16 cellular contexts compared by ENCODE assay signal in genomic region chr1:58352476-58353092, GRCh38.
A peak's percentile ranks its signal among the peaks of the same experiment; 100 is the strongest.
DNase-seq lines count a peak whose midpoint lies in the region; ATAC-seq, FAIRE-seq and TF ChIP-seq lines count a peak whose summit lies in the region.
"Had no signal": no experiment of that assay in that cellular context is flagged by ENCODE, and none has a peak within 500 bp of the region (broad histone marks: within the 10 kb centered on the region; RNA-seq: fewer than 3 reads in every experiment).

No MANE protein-coding gene starts in this region.

- H3K9me3 ChIP-seq in astrocyte (ENCODE audit: insufficient read depth, low read depth, low read length) (no peaks in the 10 kb centered on the region), pancreas (no peaks in the 10 kb centered on the region), uterus (no peaks in the 10 kb centered on the region)
- H3K9me3 ChIP-seq: A549, BLaER1 had no signal

- no peak overlapping the region for H3K27ac Mint-ChIP-seq in HFFc6
- no peak overlapping the region for H3K27ac Mint-ChIP-seq in astrocyte (ENCODE audit: unreplicated experiment)
- H3K27ac Mint-ChIP-seq: CD4-positive, CD25-positive, alpha-beta regulatory T cell had no signal

- H3K27me3 ChIP-seq in astrocyte (ENCODE audit: insufficient read depth, low read length) (peaks cover 3% of the 10 kb centered on the region), pancreas (no peaks in the 10 kb centered on the region), uterus (no peaks in the 10 kb centered on the region)
- H3K27me3 ChIP-seq: BLaER1 had no signal

- H3K79me2 ChIP-seq in astrocyte (ENCODE audit: insufficient read depth, low read length) = no peaks in the 10 kb centered on the region

- no peaks in the 10 kb centered on the region for H4K20me1 ChIP-seq in astrocyte (ENCODE audit: insufficient read depth, low read length)
- H4K20me1 ChIP-seq: BLaER1 had no signal

- H3K27ac ChIP-seq in astrocyte (ENCODE audit: low read depth, low read length) = no peak overlapping the region
- peak overlapping the region in 1 of 4 donors; percentile 50 for H3K27ac ChIP-seq in pancreas
- H3K27ac ChIP-seq in uterus = no peak overlapping the region
- H3K27ac ChIP-seq: A549, BLaER1 had no signal

- peak in 3 of 4 donors; percentile 22 to 55 (median 54) for ATAC-seq in pancreas
- ATAC-seq in HG03196 (IDR thresholded peaks at IDR 0.05; ENCODE audit: unreplicated experiment) = no peak
- ATAC-seq: A549 had no signal

- intact Hi-C loops in pancreas (cut with DNase I) (no loop called here), uterus (cut with DNase I; ENCODE audit: low total_unique reads) (no loop called here)

- H3K4me1 ChIP-seq in astrocyte (ENCODE audit: insufficient read depth, low read length) = no peaks in the 10 kb centered on the region
- peaks cover 0 to 9% (median 7%) of the 10 kb centered on the region in 3 donors for H3K4me1 ChIP-seq in pancreas
- no peaks in the 10 kb centered on the region for H3K4me1 ChIP-seq in uterus
- H3K4me1 ChIP-seq: A549, BLaER1 had no signal

- FAIRE-seq in astrocyte (lab: Jason Lieb, UNC) (peak; percentile 26), pancreas (lab: Jason Lieb, UNC) (no peak)
- FAIRE-seq: A549, G401.6, GM12892, H54, HTR-8/SVneo had no signal

- no peak overlapping the region for H3K4me3 Mint-ChIP-seq in HFFc6
- H3K4me3 Mint-ChIP-seq in astrocyte (ENCODE audit: unreplicated experiment) = no peak overlapping the region
- H3K4me3 Mint-ChIP-seq: CD4-positive, CD25-positive, alpha-beta regulatory T cell had no signal

- 44 to 46% methylated on average over 6 of the region's 6 CpGs for WGBS in pancreas, 2 donors

- DNase-seq in HFFc6 (no peak), astrocyte (ENCODE audit: low read depth) (no peak), pancreas (no peak), NCI-H1694 treated with DMSO at 0.1 percent for 48 hours (lab: John Stamatoyannopoulos, UW) (no peak), uterus (no peak)
- DNase-seq: CD4-positive, CD25-positive, alpha-beta regulatory T cell; DMS79; EL had no signal

- TF ChIP-seq CTCF in GM12873 (IDR thresholded peaks at IDR 0.05; ENCODE audit: insufficient read depth, low read depth, low read length, missing control alignments) (peak; percentile 3), HFFc6 (IDR thresholded peaks at IDR 0.05) (peak; percentile 26; the same call in 1 of the 2 replicates), astrocyte (IDR thresholded peaks at IDR 0.05; ENCODE audit: insufficient read depth, low read depth, low read length) (no peak), pancreas (IDR thresholded peaks at IDR 0.05) (no peak), uterus (IDR thresholded peaks at IDR 0.05) (no peak)

- H3K4me1 Mint-ChIP-seq in HFFc6 (ENCODE audit: low read depth) = no peaks in the 10 kb centered on the region
- no peaks in the 10 kb centered on the region for H3K4me1 Mint-ChIP-seq in astrocyte (ENCODE audit: low read depth, unreplicated experiment)
- H3K4me1 Mint-ChIP-seq: CD4-positive, CD25-positive, alpha-beta regulatory T cell had no signal

- no peak overlapping the region for H3K4me3 ChIP-seq in astrocyte (ENCODE audit: insufficient read depth, low read depth, low read length)
- H3K4me3 ChIP-seq in pancreas = no peak overlapping the region
- H3K4me3 ChIP-seq in uterus = no peak overlapping the region
- H3K4me3 ChIP-seq: A549, BLaER1 had no signal

- H3K36me3 Mint-ChIP-seq in HFFc6 (ENCODE audit: low read depth) (no peaks in the 10 kb centered on the region), astrocyte (ENCODE audit: low read depth, unreplicated experiment) (no peaks in the 10 kb centered on the region)
- H3K36me3 Mint-ChIP-seq: CD4-positive, CD25-positive, alpha-beta regulatory T cell had no signal

- H3K9me3 Mint-ChIP-seq in HFFc6 (peaks cover 4% of the 10 kb centered on the region; the same call in 1 of the 2 replicates), astrocyte (ENCODE audit: unreplicated experiment) (no peaks in the 10 kb centered on the region)

- peaks cover 6% of the 10 kb centered on the region for H3K27me3 Mint-ChIP-seq in HFFc6 (ENCODE audit: insufficient read depth)
- H3K27me3 Mint-ChIP-seq in astrocyte (ENCODE audit: low read depth, unreplicated experiment) = peaks cover 10% of the 10 kb centered on the region
- H3K27me3 Mint-ChIP-seq: CD4-positive, CD25-positive, alpha-beta regulatory T cell had no signal

- H3K36me3 ChIP-seq in astrocyte (ENCODE audit: insufficient read depth, low read length) (no peaks in the 10 kb centered on the region), pancreas (no peaks in the 10 kb centered on the region), uterus (no peaks in the 10 kb centered on the region)
- H3K36me3 ChIP-seq: BLaER1 had no signal

- H2AFZ ChIP-seq in astrocyte (ENCODE audit: low read depth, low read length) = no peak overlapping the region

- no peak overlapping the region for H3K4me2 ChIP-seq in astrocyte (ENCODE audit: low read length)
- H3K4me2 ChIP-seq: A549, BLaER1 had no signal

- no peak overlapping the region for H3K9ac ChIP-seq in astrocyte (ENCODE audit: low read length)
- H3K9ac ChIP-seq: BLaER1 had no signal

- no peak for TF ChIP-seq POLR2A in uterus (IDR thresholded peaks at IDR 0.05)

Comparison
In these comparisons a context has a peak if more than half of its experiments do, and no peak if none do; other contexts are left out.
1. CTCF ChIP-seq: peak in GM12873 (single experiment) and HFFc6 (single experiment); none in astrocyte (single experiment), pancreas (0 of 4) and uterus (0 of 4).